29 cellular contexts compared by ENCODE assay signal in the genomic region with DNA sequence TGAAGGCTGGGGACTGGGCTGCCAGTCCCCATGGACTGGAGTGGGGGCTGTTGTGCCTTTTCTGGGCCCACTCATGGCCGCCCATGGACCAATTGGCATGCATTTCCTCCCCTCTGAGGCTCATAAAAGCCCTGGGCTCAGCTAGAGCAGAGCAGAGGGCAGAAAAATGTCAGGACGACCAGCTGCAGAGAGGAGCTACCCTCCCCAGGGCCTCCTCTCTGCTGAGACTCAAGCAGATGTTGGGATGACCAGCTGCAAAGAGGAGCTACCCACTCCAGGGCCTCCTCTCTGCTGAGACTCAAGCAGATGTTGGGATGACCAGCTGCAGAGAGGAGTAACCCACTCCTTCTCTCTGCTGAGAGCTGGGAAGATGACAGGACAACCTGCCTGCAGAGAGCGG.
"Had no signal": no experiment of that assay in that cellular context is flagged by ENCODE, and none has a peak within 500 bp of the region (broad histone marks: within the 10 kb centered on the region; RNA-seq: fewer than 3 reads in every experiment).

No MANE protein-coding gene starts in this region.

- H3K4me3 ChIP-seq: colonic mucosa, esophagus squamous epithelium, gastrocnemius medialis, heart left ventricle, hepatocyte, left lung, lower lobe of right lung, mucosa of descending colon had no signal

- H3K4me3 Mint-ChIP-seq: dendritic cell treated with granulocyte-macrophage colony-stimulating factor and Interleukin-4, amounts not matched to agents 40 ng/mL and 50 ng/mL, for 4 days; effector memory CD8-positive, alpha-beta T cell; endodermal cell; immature natural killer cell; mesothelial cell of epicardium; naive B cell; naive thymus-derived CD8-positive, alpha-beta T cell had no signal

- H3K27me3 ChIP-seq: colonic mucosa, esophagus squamous epithelium, gastrocnemius medialis, heart left ventricle, hepatocyte, left lung had no signal

- DNase-seq: colonic mucosa; cortex of kidney; effector CD8-positive, alpha-beta T cell; effector memory CD8-positive, alpha-beta T cell; endodermal cell; erythroblast; esophagus squamous epithelium; foreskin fibroblast; foreskin melanocyte; gastrocnemius medialis; heart left ventricle; hypothalamus; immature natural killer cell; left cardiac atrium; left lung; left ventricle myocardium superior; lower lobe of right lung; mesenchymal stem cell; mucosa of descending colon; naive B cell; naive thymus-derived CD8-positive, alpha-beta T cell had no signal

- H3K36me3 ChIP-seq: colonic mucosa, esophagus squamous epithelium, gastrocnemius medialis, heart left ventricle, left lung, lower lobe of right lung had no signal

- H3K9me3 ChIP-seq: colonic mucosa, gastrocnemius medialis had no signal

- H2AFZ ChIP-seq: hepatocyte had no signal

- H3K4me1 Mint-ChIP-seq: endodermal cell; immature natural killer cell; mesothelial cell of epicardium; naive B cell; naive thymus-derived CD8-positive, alpha-beta T cell had no signal

- ATAC-seq: effector memory CD8-positive, alpha-beta T cell; esophagus mucosa; gastrocnemius medialis; heart left ventricle; left cardiac atrium; left lung; left ventricle myocardium superior; mucosa of descending colon; naive thymus-derived CD8-positive, alpha-beta T cell had no signal

- H3K27ac Mint-ChIP-seq: dendritic cell treated with granulocyte-macrophage colony-stimulating factor and Interleukin-4, amounts not matched to agents 40 ng/mL and 50 ng/mL, for 4 days; effector memory CD8-positive, alpha-beta T cell; endodermal cell; immature natural killer cell; mesothelial cell of epicardium; naive B cell; naive thymus-derived CD8-positive, alpha-beta T cell had no signal

- H3K79me2 ChIP-seq: hepatocyte had no signal

- H3K27me3 Mint-ChIP-seq: effector memory CD8-positive, alpha-beta T cell had no signal

- H3K4me2 ChIP-seq: hepatocyte had no signal

- H3K27ac ChIP-seq: colonic mucosa, epithelial cell of prostate, esophagus squamous epithelium, gastrocnemius medialis, heart left ventricle, hepatocyte, left lung, lower lobe of right lung had no signal

- H3K4me1 ChIP-seq: colonic mucosa, esophagus squamous epithelium, gastrocnemius medialis, heart left ventricle, left lung, lower lobe of right lung had no signal

- FAIRE-seq: endometrium, islet of Langerhans, keratinocyte had no signal
